In the genomic region with DNA sequence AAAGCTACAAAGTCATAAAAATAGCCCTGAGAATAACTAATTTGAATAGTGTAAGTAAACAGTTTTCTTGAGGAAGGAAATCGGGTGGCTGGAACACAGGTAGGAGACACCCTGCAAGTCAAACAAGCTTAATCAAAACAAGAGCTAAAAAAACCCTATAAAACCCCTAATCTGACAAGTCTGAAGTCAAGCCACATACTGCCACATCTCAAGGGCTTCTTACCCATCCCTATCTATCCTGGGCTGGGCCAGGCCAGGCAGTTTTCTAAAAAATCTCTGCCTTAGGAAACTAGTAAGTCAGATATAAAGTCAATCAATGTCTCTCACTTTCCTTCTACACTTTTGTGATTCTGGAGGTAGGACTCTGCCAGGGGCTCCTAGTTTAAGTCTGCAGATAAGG, we compare ENCODE assay signal across 13 cellular contexts. TPM values are rescaled to one million over a fixed set of nuclear protein-coding genes. Genes with fewer than 3 reads are reported as not detected.
A peak's percentile ranks its signal among the peaks of the same experiment; 100 is the strongest.
DNase-seq lines count a peak whose midpoint lies in the region; ATAC-seq and TF ChIP-seq lines count a peak whose summit lies in the region.
"Had no signal": no experiment of that assay in that cellular context is flagged by ENCODE, and none has a peak within 500 bp of the region (broad histone marks: within the 10 kb centered on the region; RNA-seq: fewer than 3 reads in every experiment).

No MANE protein-coding gene starts in this region.

- no peak overlapping the region for H3K27ac Mint-ChIP-seq in activated CD8-positive, alpha-beta memory T cell treated with anti-CD3 and anti-CD28 coated beads, Interleukin-2, amount 10 ng/mL, durations not matched to agents 7 days and 5 days
- peak overlapping the region in 4 of 5 experiments; percentile 16 to 72 (median 72) for H3K27ac Mint-ChIP-seq in brain

- CTCF ChIA-PET in activated CD8-positive, alpha-beta memory T cell treated with anti-CD3 and anti-CD28 coated beads, Interleukin-2, amount 10 ng/mL, durations not matched to agents 7 days and 5 days (lab: Charles Lee), result interaction anchor here (1.2 to 3.3 kb wide), 5 partner anchors 11 to 676 kb away, joined by 3 to 13 read pairs (median 4); no protein-coding TSS in a partner anchor

- intact Hi-C loops in psoas muscle (cut with DNase I), result loop anchor here in 1 of 2 donors (10.0 kb wide), 1 partner anchor 642 kb away; no protein-coding TSS in a partner anchor

- H3K9me3 Mint-ChIP-seq in activated CD8-positive, alpha-beta memory T cell treated with anti-CD3 and anti-CD28 coated beads, Interleukin-2, amount 10 ng/mL, durations not matched to agents 7 days and 5 days (ENCODE audit: low read depth), result no peaks in the 10 kb centered on the region
- no peaks in the 10 kb centered on the region for H3K9me3 Mint-ChIP-seq in brain

- H3K27ac ChIP-seq in psoas muscle, result peak overlapping the region; percentile 77
- H3K27ac ChIP-seq: A549 had no signal

- WGBS in psoas muscle, 3 donors, result 33 to 42% (median 41%) methylated on average over 1 of the region's 1 CpG

- peaks cover 89% of the 10 kb centered on the region for H3K4me1 ChIP-seq in psoas muscle

- no peak for DNase-seq in activated CD8-positive, alpha-beta memory T cell treated with anti-CD3 and anti-CD28 coated beads, Interleukin-2, amount 10 ng/mL, durations not matched to agents 7 days and 5 days
- no peak for DNase-seq in activated CD8-positive, alpha-beta memory T cell treated with anti-CD3 and anti-CD28 coated beads, Interleukin-2, amount 50 U/mL, for 48 hours
- DNase-seq in psoas muscle (no peak), inferior parietal cortex (ENCODE audit: extremely low spot score) (no peak)
- DNase-seq in stimulated activated CD4-positive, alpha-beta T cell treated with anti-CD3 and anti-CD28 coated beads, Interleukin-2, amount 100 ng/mL, for 24 hours, result no peak
- DNase-seq: activated gamma-delta T cell, dorsolateral prefrontal cortex, NCI-H1417 treated with DMSO at 0.1 percent for 48 hours, stomach had no signal

- H3K4me1 Mint-ChIP-seq in activated CD8-positive, alpha-beta memory T cell treated with anti-CD3 and anti-CD28 coated beads, Interleukin-2, amount 10 ng/mL, durations not matched to agents 7 days and 5 days, result peaks cover 70% of the 10 kb centered on the region
- H3K4me1 Mint-ChIP-seq in brain, result peaks cover 83% of the 10 kb centered on the region

- no peaks in the 10 kb centered on the region for H3K36me3 ChIP-seq in psoas muscle (ENCODE audit: insufficient read depth in 1 of 2, low read depth in 1 of 2)
- H3K36me3 ChIP-seq: stomach had no signal

- no peaks in the 10 kb centered on the region for H3K27me3 Mint-ChIP-seq in activated CD8-positive, alpha-beta memory T cell treated with anti-CD3 and anti-CD28 coated beads, Interleukin-2, amount 10 ng/mL, durations not matched to agents 7 days and 5 days
- H3K27me3 Mint-ChIP-seq in brain, result no peaks in the 10 kb centered on the region

- H3K27me3 ChIP-seq in psoas muscle (ENCODE audit: insufficient read depth in 3 of 3, low read length in 2 of 3), result no peaks in the 10 kb centered on the region
- H3K27me3 ChIP-seq: dorsolateral prefrontal cortex, stomach had no signal

- no peak for TF ChIP-seq CTCF in brain (conservative IDR thresholded peaks at IDR 0.05)
- TF ChIP-seq CTCF in psoas muscle (IDR thresholded peaks at IDR 0.05), result no peak

- H3K9me3 ChIP-seq in psoas muscle, result no peaks in the 10 kb centered on the region
- H3K9me3 ChIP-seq: A549, stomach had no signal

- no peak overlapping the region for H3K4me3 Mint-ChIP-seq in activated CD8-positive, alpha-beta memory T cell treated with anti-CD3 and anti-CD28 coated beads, Interleukin-2, amount 10 ng/mL, durations not matched to agents 7 days and 5 days
- peak overlapping the region in 3 of 5 experiments; percentile 18 to 53 (median 25) for H3K4me3 Mint-ChIP-seq in brain

- H3K36me3 Mint-ChIP-seq in activated CD8-positive, alpha-beta memory T cell treated with anti-CD3 and anti-CD28 coated beads, Interleukin-2, amount 10 ng/mL, durations not matched to agents 7 days and 5 days, result peaks cover 22% of the 10 kb centered on the region
- H3K36me3 Mint-ChIP-seq in brain, result peaks cover 9% of the 10 kb centered on the region

- ATAC-seq in activated CD8-positive, alpha-beta memory T cell treated with anti-CD3 and anti-CD28 coated beads, Interleukin-2, amount 10 ng/mL, durations not matched to agents 7 days and 5 days, result peak; percentile 39
- ATAC-seq in HG02642 (IDR thresholded peaks at IDR 0.05; ENCODE audit: poor library complexity, unreplicated experiment) (peak; percentile 44), psoas muscle (no peak), GM19035 (IDR thresholded peaks at IDR 0.05; ENCODE audit: unreplicated experiment) (no peak)

- H3K4me3 ChIP-seq in psoas muscle, result peak overlapping the region; percentile 17
- H3K4me3 ChIP-seq: A549, stomach had no signal

RNA-seq across cellular contexts. Expression of gene UBE2N, which starts 15.3 kb away (rescaled TPM):
- total RNA-seq in activated CD8-positive, alpha-beta memory T cell treated with anti-CD3 and anti-CD28 coated beads, Interleukin-2, amount 10 ng/mL, durations not matched to agents 7 days and 5 days, result 100 to 1,000 TPM; 166 to 213 TPM
- polyA plus RNA-seq in brain (ENCODE audit: insufficient read depth, low read depth, low replicate concordance), result 98.7 TPM
- total RNA-seq in psoas muscle, result 10 to 100 TPM; 70.6 to 97.6 (median 80.0) TPM
- 100 to 1,000 TPM in 1 of 3 donors, 10 to 100 TPM in 2; 52.8 to 104 (median 91.4) TPM for polyA plus RNA-seq in psoas muscle

RNA-seq across cellular contexts. Expression of gene MRPL42, which starts 40.9 kb away (rescaled TPM):
- total RNA-seq in activated CD8-positive, alpha-beta memory T cell treated with anti-CD3 and anti-CD28 coated beads, Interleukin-2, amount 10 ng/mL, durations not matched to agents 7 days and 5 days, result 10 to 100 TPM; 47.9 to 63.3 TPM
- polyA plus RNA-seq in brain (ENCODE audit: insufficient read depth, low read depth, low replicate concordance), result 33.3 TPM
- total RNA-seq in psoas muscle, result 10 to 100 TPM; 22.7 to 37.3 (median 24.1) TPM
- 10 to 100 TPM; 27.5 to 48.3 (median 38.3) TPM for polyA plus RNA-seq in psoas muscle

RNA-seq across cellular contexts. Expression of gene NUDT4, which starts 48.7 kb away (rescaled TPM):
- total RNA-seq in activated CD8-positive, alpha-beta memory T cell treated with anti-CD3 and anti-CD28 coated beads, Interleukin-2, amount 10 ng/mL, durations not matched to agents 7 days and 5 days, result 10 to 100 TPM; 42.8 to 63.8 TPM
- polyA plus RNA-seq in brain (ENCODE audit: insufficient read depth, low read depth, low replicate concordance), result 82.7 TPM
- total RNA-seq in psoas muscle, result 100 to 1,000 TPM; 187 to 254 (median 211) TPM
- 100 to 1,000 TPM in 1 of 3 donors, 10 to 100 TPM in 2; 48.3 to 108 (median 76.1) TPM for polyA plus RNA-seq in psoas muscle

Comparison
In these comparisons a context has a peak if more than half of its experiments do, and no peak if none do; other contexts are left out.
1. ATAC-seq: peak in activated CD8-positive, alpha-beta memory T cell treated with anti-CD3 and anti-CD28 coated beads, Interleukin-2, amount 10 ng/mL, durations not matched to agents 7 days and 5 days (single experiment) and HG02642 (single experiment); none in psoas muscle (0 of 4) and GM19035 (single experiment).